ENCODE assay signal across 18 cellular contexts in the genomic region with DNA sequence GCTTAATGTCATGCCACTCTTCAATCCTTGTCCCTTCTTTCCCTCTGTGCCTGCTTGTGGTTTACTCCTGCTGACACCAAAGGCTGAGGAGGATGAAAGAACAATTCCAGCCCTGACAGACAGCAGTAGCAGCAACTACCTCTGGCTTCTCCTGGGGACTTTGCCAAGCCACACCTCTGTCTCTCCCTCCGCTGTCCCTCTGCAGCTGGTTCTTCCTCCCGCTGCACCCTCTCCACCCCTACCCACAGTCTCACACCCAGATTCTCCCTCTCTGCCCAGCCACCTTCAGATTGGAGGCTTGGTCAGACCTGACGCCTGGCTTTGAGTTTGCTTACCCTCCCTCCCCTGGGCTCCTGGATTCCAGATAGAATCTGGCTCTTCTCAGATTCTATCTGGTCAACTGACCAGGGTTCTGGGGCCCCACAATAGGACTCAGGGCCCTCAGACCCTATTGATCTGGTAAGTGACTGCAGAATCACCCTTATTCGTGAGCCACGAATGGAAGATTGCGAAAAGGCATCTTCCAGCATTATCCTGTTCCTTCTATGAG. TPM values are rescaled to one million over a fixed set of nuclear protein-coding genes. Genes with fewer than 3 reads are reported as not detected.
DNase-seq lines count a peak whose midpoint lies in the region; ATAC-seq, FAIRE-seq and TF ChIP-seq lines count a peak whose summit lies in the region.
"Had no signal": no experiment of that assay in that cellular context is flagged by ENCODE, and none has a peak within 500 bp of the region (broad histone marks: within the 10 kb centered on the region; RNA-seq: fewer than 3 reads in every experiment).

No MANE protein-coding gene starts in this region.

- FAIRE-seq in urothelium cell line (lab: Jason Lieb, UNC): no peak

- no peaks in the 10 kb centered on the region for H3K27me3 ChIP-seq in CD4-positive, alpha-beta T cell (ENCODE audit: control insufficient read depth, insufficient read depth, low read length)
- H3K27me3 ChIP-seq: cardiac muscle cell had no signal

- H3K27ac Mint-ChIP-seq in T-helper 2 cell treated with Interferon-gamma antibody and Interleukin-4, amounts not matched to agents 5 μg/mL and 100 μg/mL, for 36 hours: peak overlapping the region; percentile 83
- H3K27ac Mint-ChIP-seq in CD4-positive, alpha-beta T cell: peak overlapping the region; percentile 91
- H3K27ac Mint-ChIP-seq in activated T-helper 1 cell treated with anti-CD3 and anti-CD28 coated beads, Interleukin-12 subunit alpha, Interleukin-12 subunit beta, Interleukin-2, Interleukin-4 antibody, amounts not matched to agents 30 ng/mL and 10 ng/mL and 1 ng/mL, durations not matched to agents 14 hours and 24 hours and 36 hours: peak overlapping the region; percentile 91
- peak overlapping the region; percentile 5 to 31 for H3K27ac Mint-ChIP-seq in natural killer cell

- no peaks in the 10 kb centered on the region for H3K27me3 Mint-ChIP-seq in T-helper 2 cell treated with Interferon-gamma antibody and Interleukin-4, amounts not matched to agents 5 μg/mL and 100 μg/mL, for 36 hours (ENCODE audit: low read depth)
- no peaks in the 10 kb centered on the region for H3K27me3 Mint-ChIP-seq in CD4-positive, alpha-beta T cell
- no peaks in the 10 kb centered on the region for H3K27me3 Mint-ChIP-seq in activated T-helper 1 cell treated with anti-CD3 and anti-CD28 coated beads, Interleukin-12 subunit alpha, Interleukin-12 subunit beta, Interleukin-2, Interleukin-4 antibody, amounts not matched to agents 30 ng/mL and 10 ng/mL and 1 ng/mL, durations not matched to agents 14 hours and 24 hours and 36 hours (ENCODE audit: insufficient read depth)
- no peaks in the 10 kb centered on the region for H3K27me3 Mint-ChIP-seq in natural killer cell (ENCODE audit: low read depth in 2 of 2)

- peak overlapping the region; percentile 63 for H3K4me3 Mint-ChIP-seq in T-helper 2 cell treated with Interferon-gamma antibody and Interleukin-4, amounts not matched to agents 5 μg/mL and 100 μg/mL, for 36 hours
- peak overlapping the region; percentile 71 for H3K4me3 Mint-ChIP-seq in CD4-positive, alpha-beta T cell
- H3K4me3 Mint-ChIP-seq in activated T-helper 1 cell treated with anti-CD3 and anti-CD28 coated beads, Interleukin-12 subunit alpha, Interleukin-12 subunit beta, Interleukin-2, Interleukin-4 antibody, amounts not matched to agents 30 ng/mL and 10 ng/mL and 1 ng/mL, durations not matched to agents 14 hours and 24 hours and 36 hours: peak overlapping the region; percentile 80
- H3K4me3 Mint-ChIP-seq in natural killer cell: no peak overlapping the region

- CTCF ChIA-PET in CD4-positive, alpha-beta T cell (lab: Charles Lee): interaction anchor here (1.0 to 2.0 kb wide), 2 partner anchors 37 to 38 kb away, joined by 3 to 9 read pairs; no protein-coding TSS in a partner anchor

- H3K27ac ChIP-seq in CD4-positive, alpha-beta T cell (ENCODE audit: low read depth, low read length): peak overlapping the region; percentile 83
- H3K27ac ChIP-seq: cardiac muscle cell had no signal

- H3K36me3 Mint-ChIP-seq in T-helper 2 cell treated with Interferon-gamma antibody and Interleukin-4, amounts not matched to agents 5 μg/mL and 100 μg/mL, for 36 hours (ENCODE audit: low read depth): no peaks in the 10 kb centered on the region
- no peaks in the 10 kb centered on the region for H3K36me3 Mint-ChIP-seq in CD4-positive, alpha-beta T cell (ENCODE audit: low read depth)
- H3K36me3 Mint-ChIP-seq in activated T-helper 1 cell treated with anti-CD3 and anti-CD28 coated beads, Interleukin-12 subunit alpha, Interleukin-12 subunit beta, Interleukin-2, Interleukin-4 antibody, amounts not matched to agents 30 ng/mL and 10 ng/mL and 1 ng/mL, durations not matched to agents 14 hours and 24 hours and 36 hours (ENCODE audit: low read depth): peaks cover 3% of the 10 kb centered on the region
- H3K36me3 Mint-ChIP-seq in natural killer cell: no peaks in the 10 kb centered on the region
- H3K36me3 Mint-ChIP-seq: naive B cell had no signal

- no peak for DNase-seq in T-helper 2 cell treated with Interferon-gamma antibody and Interleukin-4, amounts not matched to agents 5 μg/mL and 100 μg/mL, for 36 hours (ENCODE audit: low spot score)
- no peak for DNase-seq in T-helper 2 cell
- no peak for DNase-seq in CD4-positive, alpha-beta T cell
- DNase-seq in activated T-helper 1 cell treated with anti-CD3 and anti-CD28 coated beads, Interleukin-12 subunit alpha, Interleukin-12 subunit beta, Interleukin-2, Interleukin-4 antibody, amounts not matched to agents 30 ng/mL and 10 ng/mL and 1 ng/mL, durations not matched to agents 14 hours and 24 hours and 36 hours (ENCODE audit: low spot score): no peak
- no peak for DNase-seq in natural killer cell
- no peak for DNase-seq in stimulated activated CD4-positive, alpha-beta T cell treated with anti-CD3 and anti-CD28 coated beads, Interleukin-4, amount 100 ng/mL, for 4 hours
- no peak for DNase-seq in urothelium cell line (ENCODE audit: low spot score)
- DNase-seq: activated CD4-positive, CD25-positive, alpha-beta regulatory T cell treated with anti-CD3 and anti-CD28 coated beads, Interleukin-2, amount 50 U/mL, for 72 hours; activated naive CD4-positive, alpha-beta T cell; Calu3; naive B cell; NCI-H146; NCI-H510A; PC-3 had no signal

- no peaks in the 10 kb centered on the region for H3K9me3 ChIP-seq in CD4-positive, alpha-beta T cell (ENCODE audit: control insufficient read depth, low read length)

- H3K4me1 Mint-ChIP-seq in T-helper 2 cell treated with Interferon-gamma antibody and Interleukin-4, amounts not matched to agents 5 μg/mL and 100 μg/mL, for 36 hours (ENCODE audit: low read depth): peaks cover 41% of the 10 kb centered on the region
- peaks cover 87% of the 10 kb centered on the region for H3K4me1 Mint-ChIP-seq in CD4-positive, alpha-beta T cell (ENCODE audit: low read depth)
- peaks cover 55% of the 10 kb centered on the region for H3K4me1 Mint-ChIP-seq in activated T-helper 1 cell treated with anti-CD3 and anti-CD28 coated beads, Interleukin-12 subunit alpha, Interleukin-12 subunit beta, Interleukin-2, Interleukin-4 antibody, amounts not matched to agents 30 ng/mL and 10 ng/mL and 1 ng/mL, durations not matched to agents 14 hours and 24 hours and 36 hours (ENCODE audit: low read depth)
- peaks cover 16 to 31% of the 10 kb centered on the region in 2 donors for H3K4me1 Mint-ChIP-seq in natural killer cell

- intact Hi-C loops in CD4-positive, alpha-beta T cell (cut with DNase I, micrococcal nuclease): no loop called here
- intact Hi-C loops in activated T-helper 1 cell treated with anti-CD3 and anti-CD28 coated beads, Interleukin-12 subunit alpha, Interleukin-12 subunit beta, Interleukin-2, Interleukin-4 antibody, amounts not matched to agents 30 ng/mL and 10 ng/mL and 1 ng/mL, durations not matched to agents 14 hours and 24 hours and 36 hours (cut with micrococcal nuclease): loop anchor here (1.0 kb wide), 1 partner anchor 9 kb away; no protein-coding TSS in a partner anchor
- intact Hi-C loops in natural killer cell (cut with micrococcal nuclease): no loop called here

- H3K9me3 Mint-ChIP-seq in T-helper 2 cell treated with Interferon-gamma antibody and Interleukin-4, amounts not matched to agents 5 μg/mL and 100 μg/mL, for 36 hours: no peaks in the 10 kb centered on the region
- H3K9me3 Mint-ChIP-seq in CD4-positive, alpha-beta T cell: no peaks in the 10 kb centered on the region
- no peaks in the 10 kb centered on the region for H3K9me3 Mint-ChIP-seq in activated T-helper 1 cell treated with anti-CD3 and anti-CD28 coated beads, Interleukin-12 subunit alpha, Interleukin-12 subunit beta, Interleukin-2, Interleukin-4 antibody, amounts not matched to agents 30 ng/mL and 10 ng/mL and 1 ng/mL, durations not matched to agents 14 hours and 24 hours and 36 hours
- no peaks in the 10 kb centered on the region for H3K9me3 Mint-ChIP-seq in natural killer cell

- POLR2A ChIA-PET in CD4-positive, alpha-beta T cell (lab: Charles Lee): interaction anchor here (2.2 to 4.4 kb wide), 5 partner anchors 8 to 33 kb away, joined by 18 to 53 read pairs (median 46); a partner anchor contains a TSS

- ATAC-seq in CD4-positive, alpha-beta T cell (ENCODE audit: poor library complexity): no peak
- no peak for ATAC-seq in natural killer cell
- no peak for ATAC-seq in GM19035 (IDR thresholded peaks at IDR 0.05; ENCODE audit: unreplicated experiment)
- ATAC-seq: PC-3 had no signal

- TF ChIP-seq CTCF in CD4-positive, alpha-beta T cell (IDR thresholded peaks at IDR 0.05): no peak
- no peak for TF ChIP-seq CTCF in natural killer cell (IDR thresholded peaks at IDR 0.05)

RNA-seq across cellular contexts. Expression of a gene that starts 14.4 kb away (rescaled TPM):
- 100 to 1,000 TPM; 154 to 155 TPM for total RNA-seq in CD4-positive, alpha-beta T cell
- total RNA-seq in activated T-helper 1 cell treated with anti-CD3 and anti-CD28 coated beads, Interleukin-12 subunit alpha, Interleukin-12 subunit beta, Interleukin-2, Interleukin-4 antibody, amounts not matched to agents 30 ng/mL and 10 ng/mL and 1 ng/mL, durations not matched to agents 14 hours and 24 hours and 36 hours: 350 and 351 TPM in 2 replicates
- total RNA-seq in natural killer cell: 100 to 1,000 TPM; 376 to 488 (median 450) TPM
- total RNA-seq: Calu3, cardiac muscle cell, fibroblast of villous mesenchyme, LHCN-M2, PC-3 had no signal

Comparison
In these comparisons a context has a peak if more than half of its experiments do, and no peak if none do; other contexts are left out.
1. H3K27ac Mint-ChIP-seq: peak in every context shown above with its lines; median percentile 91 in CD4-positive, alpha-beta T cell; 91 in activated T-helper 1 cell treated with anti-CD3 and anti-CD28 coated beads, Interleukin-12 subunit alpha, Interleukin-12 subunit beta, Interleukin-2, Interleukin-4 antibody, amounts not matched to agents 30 ng/mL and 10 ng/mL and 1 ng/mL, durations not matched to agents 14 hours and 24 hours and 36 hours; 83 in T-helper 2 cell treated with Interferon-gamma antibody and Interleukin-4, amounts not matched to agents 5 μg/mL and 100 μg/mL, for 36 hours; 18 in natural killer cell.